Comparison of ENCODE assay signal across 10 cellular contexts in the genomic region with DNA sequence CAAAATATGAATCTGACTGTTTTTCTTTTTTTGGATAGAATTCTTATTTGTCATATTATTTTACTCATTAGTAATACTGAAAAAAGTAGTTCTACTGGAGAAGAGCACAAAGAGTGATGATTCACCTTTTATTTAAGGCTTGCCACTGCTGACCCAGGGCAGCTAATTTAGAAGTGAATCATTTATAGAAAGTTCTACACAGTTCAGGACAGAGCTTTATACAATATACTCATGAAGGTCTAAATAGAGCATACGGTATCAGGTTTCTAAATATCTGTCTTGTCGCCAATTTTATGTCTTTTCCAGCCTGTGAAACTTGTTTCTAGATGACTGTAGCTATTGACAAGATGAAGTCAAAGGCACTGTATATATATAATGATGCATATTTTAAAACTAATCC. TPM values are rescaled to one million over a fixed set of nuclear protein-coding genes. Genes with fewer than 3 reads are reported as not detected.
A peak's percentile ranks its signal among the peaks of the same experiment; 100 is the strongest.
DNase-seq lines count a peak whose midpoint lies in the region; ATAC-seq, FAIRE-seq and TF ChIP-seq lines count a peak whose summit lies in the region.
"Had no signal": no experiment of that assay in that cellular context is flagged by ENCODE, and none has a peak within 500 bp of the region (broad histone marks: within the 10 kb centered on the region; RNA-seq: fewer than 3 reads in every experiment).

No MANE protein-coding gene starts in this region.

- CTCF ChIA-PET in Calu3 (lab: Charles Lee), result interaction anchor here (0.7 kb wide), 1 partner anchor 44 kb away, joined by 4 read pairs; no protein-coding TSS in a partner anchor

- TF ChIP-seq CTCF in left ventricle myocardium inferior (IDR thresholded peaks at IDR 0.05; ENCODE audit: borderline replicate concordance) (no peak), GM20000 (IDR thresholded peaks at IDR 0.05; ENCODE audit: extremely low read depth, missing control alignments) (no peak), Calu3 (IDR thresholded peaks at IDR 0.05; ENCODE audit: unreplicated experiment) (no peak), upper lobe of right lung (IDR thresholded peaks at IDR 0.05) (no peak)

- no peaks in the 10 kb centered on the region for H3K9me3 ChIP-seq in left ventricle myocardium inferior (replicated peaks)
- H3K9me3 ChIP-seq in upper lobe of right lung, result no peaks in the 10 kb centered on the region

- peak; percentile 54 for DNase-seq in AG08396 (ENCODE audit: low spot score)
- peak; percentile 72 for DNase-seq in RCC 7860 (ENCODE audit: low spot score)
- DNase-seq in left ventricle myocardium inferior, result no peak
- no peak for DNase-seq in GM20000 (ENCODE audit: low spot score)
- DNase-seq in Calu3, result no peak
- DNase-seq in upper lobe of right lung, result no peak
- no peak for DNase-seq in NCI-H1417 treated with DMSO at 0.1 percent for 48 hours (lab: John Stamatoyannopoulos, UW)

- H3K27ac Mint-ChIP-seq in Calu3 (ENCODE audit: unreplicated experiment), result no peak overlapping the region
- H3K27ac Mint-ChIP-seq: activated T-helper 1 cell treated with anti-CD3 and anti-CD28 coated beads, Interleukin-12 subunit alpha, Interleukin-12 subunit beta, Interleukin-2, Interleukin-4 antibody, amounts not matched to agents 30 ng/mL and 10 ng/mL and 1 ng/mL, durations not matched to agents 14 hours and 24 hours and 36 hours had no signal

- no peaks in the 10 kb centered on the region for H3K27me3 Mint-ChIP-seq in Calu3 (ENCODE audit: unreplicated experiment)

- no peak overlapping the region for H3K4me3 ChIP-seq in left ventricle myocardium inferior
- no peak overlapping the region for H3K4me3 ChIP-seq in upper lobe of right lung

- H3K4me3 Mint-ChIP-seq in Calu3 (ENCODE audit: low read depth, unreplicated experiment), result no peak overlapping the region
- H3K4me3 Mint-ChIP-seq: activated T-helper 1 cell treated with anti-CD3 and anti-CD28 coated beads, Interleukin-12 subunit alpha, Interleukin-12 subunit beta, Interleukin-2, Interleukin-4 antibody, amounts not matched to agents 30 ng/mL and 10 ng/mL and 1 ng/mL, durations not matched to agents 14 hours and 24 hours and 36 hours had no signal

- H3K4me1 ChIP-seq in left ventricle myocardium inferior (peaks cover 61% of the 10 kb centered on the region), upper lobe of right lung (no peaks in the 10 kb centered on the region)

- no peaks in the 10 kb centered on the region for H3K9me3 Mint-ChIP-seq in Calu3 (ENCODE audit: low read depth, unreplicated experiment)
- H3K9me3 Mint-ChIP-seq: activated T-helper 1 cell treated with anti-CD3 and anti-CD28 coated beads, Interleukin-12 subunit alpha, Interleukin-12 subunit beta, Interleukin-2, Interleukin-4 antibody, amounts not matched to agents 30 ng/mL and 10 ng/mL and 1 ng/mL, durations not matched to agents 14 hours and 24 hours and 36 hours had no signal

- no peaks in the 10 kb centered on the region for H3K27me3 ChIP-seq in left ventricle myocardium inferior (ENCODE audit: low read depth)
- H3K27me3 ChIP-seq in upper lobe of right lung, result no peaks in the 10 kb centered on the region

- peaks cover 31% of the 10 kb centered on the region for H3K4me1 Mint-ChIP-seq in Calu3 (ENCODE audit: low read depth, unreplicated experiment)

- BruUV-seq in Calu3 (replicated peaks; lab: Mats Ljungman, UMichigan), result no TSS peak

- no peaks in the 10 kb centered on the region for H3K36me3 ChIP-seq in left ventricle myocardium inferior
- no peaks in the 10 kb centered on the region for H3K36me3 ChIP-seq in upper lobe of right lung

- H3K27ac ChIP-seq in left ventricle myocardium inferior (replicated peaks), result peak overlapping the region; percentile 78
- no peak overlapping the region for H3K27ac ChIP-seq in upper lobe of right lung

- FAIRE-seq in RCC 7860 (lab: Jason Lieb, UNC), result peak; percentile 98
- FAIRE-seq: islet of Langerhans had no signal

- ATAC-seq in GM21619 (IDR thresholded peaks at IDR 0.05; ENCODE audit: unreplicated experiment), result peak; percentile 75
- ATAC-seq in upper lobe of right lung, result no peak

- intact Hi-C loops in left ventricle myocardium inferior (cut with micrococcal nuclease) (no loop called here), Calu3 (cut with micrococcal nuclease; ENCODE audit: unreplicated experiment) (no loop called here), upper lobe of right lung (cut with DNase I) (no loop called here)

- H3K36me3 Mint-ChIP-seq in Calu3 (ENCODE audit: insufficient read depth, unreplicated experiment), result no peaks in the 10 kb centered on the region

RNA-seq across cellular contexts. Expression of a gene that starts 25.0 kb away (rescaled TPM):
- 2.5 TPM for total RNA-seq in left ventricle myocardium inferior
- 2.1 and 2.8 TPM in 2 replicates for total RNA-seq in Calu3 (2022)
- total RNA-seq in upper lobe of right lung, result 4.1 TPM

Comparison
In these comparisons a context has a peak if more than half of its experiments do, and no peak if none do; other contexts are left out.
1. DNase-seq: peak in AG08396 (single experiment) and RCC 7860 (single experiment); none in left ventricle myocardium inferior (single experiment), GM20000 (single experiment), Calu3 (single experiment), upper lobe of right lung (single experiment) and NCI-H1417 treated with DMSO at 0.1 percent for 48 hours (single experiment).